33 cellular contexts compared by ENCODE assay signal in the genomic region with DNA sequence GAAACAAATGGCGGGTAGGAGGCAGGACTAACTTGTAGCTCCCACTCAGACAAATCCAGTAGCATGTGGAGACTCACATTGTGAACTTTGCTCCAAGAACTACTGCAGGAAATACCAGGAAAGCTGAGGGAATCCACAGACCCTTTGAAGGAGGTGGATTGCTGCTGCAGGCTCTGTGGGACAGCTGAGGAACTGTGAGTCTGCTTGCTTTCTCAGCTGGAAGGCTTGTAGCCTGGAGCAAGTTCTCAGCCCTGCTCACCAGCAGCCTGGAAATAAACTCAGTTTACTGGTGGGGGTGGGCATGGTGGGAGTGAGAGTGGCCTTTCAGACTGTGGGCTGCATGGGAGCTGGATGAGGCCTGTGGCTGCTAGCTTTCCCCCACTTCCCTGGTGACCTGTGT. TPM values are rescaled to one million over a fixed set of nuclear protein-coding genes. Genes with fewer than 3 reads are reported as not detected.
DNase-seq lines count a peak whose midpoint lies in the region; ATAC-seq and TF ChIP-seq lines count a peak whose summit lies in the region.
"Had no signal": no experiment of that assay in that cellular context is flagged by ENCODE, and none has a peak within 500 bp of the region (broad histone marks: within the 10 kb centered on the region; RNA-seq: fewer than 3 reads in every experiment).

No MANE protein-coding gene starts in this region.

- H4K5ac ChIP-seq in IMR-90 (ENCODE audit: low read depth, low read length) = no peak overlapping the region

- no peak overlapping the region for H2BK15ac ChIP-seq in IMR-90 (ENCODE audit: low read depth, low read length)
- no peak overlapping the region for H2BK15ac ChIP-seq in neuronal stem cell (ENCODE audit: low read length)

- H4K91ac ChIP-seq in IMR-90 (ENCODE audit: insufficient read depth, low read depth, low read length) (no peak overlapping the region), neuronal stem cell (ENCODE audit: low read depth, low read length, poor library complexity) (no peak overlapping the region)

- no peak overlapping the region for H2BK12ac ChIP-seq in neuronal stem cell (ENCODE audit: low read length)

- H3K9me3 ChIP-seq in IMR-90 (ENCODE audit: control insufficient read depth, insufficient read depth, low read length) (no peaks in the 10 kb centered on the region), neuronal stem cell (replicated peaks in 1 of 2; ENCODE audit: control insufficient read depth in 2 of 2, insufficient read depth in 1 of 2, low read depth in 1 of 2, low read length in 2 of 2) (no peaks in the 10 kb centered on the region), prostate gland (no peaks in the 10 kb centered on the region)
- H3K9me3 ChIP-seq: ascending aorta had no signal

- ATAC-seq in IMR-90 (ENCODE audit: low read depth) (no peak), GM19397 (IDR thresholded peaks at IDR 0.05; ENCODE audit: unreplicated experiment) (no peak)
- ATAC-seq: activated CD4-positive, CD25-positive, alpha-beta regulatory T cell treated with anti-CD3 and anti-CD28 coated beads, Interleukin-2, amount 50 U/mL, for 24 hours; activated CD8-positive, alpha-beta memory T cell treated with anti-CD3 and anti-CD28 coated beads, Interleukin-2, amount 10 ng/mL, durations not matched to agents 7 days and 5 days; HCT116; left lobe of liver; right cardiac atrium; Right ventricle myocardium inferior; SK-N-SH treated with all-trans-retinoic acid at 6 μM for 48 hours had no signal

- peak overlapping the region; percentile 11 for H2BK5ac ChIP-seq in IMR-90 (ENCODE audit: low read depth, low read length, poor library complexity, severe bottlenecking)
- no peak overlapping the region for H2BK5ac ChIP-seq in neuronal stem cell (ENCODE audit: low read length)

- H4K8ac ChIP-seq in IMR-90 (ENCODE audit: low read depth in 2 of 2, low read length in 2 of 2) (no peak overlapping the region), neuronal stem cell (ENCODE audit: low read depth, low read length) (no peak overlapping the region)

- H3K23ac ChIP-seq in IMR-90 (ENCODE audit: low read depth, low read length) (no peak overlapping the region), neuronal stem cell (ENCODE audit: low read depth, low read length, poor library complexity) (no peak overlapping the region)

- no peak overlapping the region for H2BK20ac ChIP-seq in IMR-90 (ENCODE audit: low read depth, low read length)

- H3K36me3 ChIP-seq in IMR-90 (ENCODE audit: control insufficient read depth, insufficient read depth, low read length) = no peaks in the 10 kb centered on the region
- no peaks in the 10 kb centered on the region for H3K36me3 ChIP-seq in neuronal stem cell (replicated peaks in 1 of 2; ENCODE audit: control insufficient read depth in 2 of 2, insufficient read depth in 2 of 2, low read length in 2 of 2)
- H3K36me3 ChIP-seq in prostate gland = no peaks in the 10 kb centered on the region
- H3K36me3 ChIP-seq: ascending aorta, tibial artery had no signal

- H3K56ac ChIP-seq in IMR-90 (ENCODE audit: extremely low read depth, insufficient read depth, low read length) = no peak overlapping the region

- no peak overlapping the region for H2AK9ac ChIP-seq in IMR-90 (replicated peaks; ENCODE audit: low read depth, low read length, poor library complexity)

- H3K9me1 ChIP-seq in IMR-90 (ENCODE audit: insufficient read depth, low read length) = no peaks in the 10 kb centered on the region

- intact Hi-C loops in IMR-90 (cut with micrococcal nuclease) (no loop called here), prostate gland (cut with DNase I) (no loop called here)

- H2BK120ac ChIP-seq in IMR-90 (ENCODE audit: low read depth, low read length) (no peak overlapping the region), neuronal stem cell (ENCODE audit: low read depth, low read length) (no peak overlapping the region)

- H3K4me1 ChIP-seq in IMR-90 (ENCODE audit: control insufficient read depth, insufficient read depth, low read length) = no peaks in the 10 kb centered on the region
- no peaks in the 10 kb centered on the region for H3K4me1 ChIP-seq in neuronal stem cell (ENCODE audit: control insufficient read depth in 2 of 2, insufficient read depth in 1 of 2, low read depth in 1 of 2, low read length in 2 of 2)
- no peaks in the 10 kb centered on the region for H3K4me1 ChIP-seq in prostate gland (replicated peaks)
- H3K4me1 ChIP-seq: ascending aorta, tibial artery had no signal

- H2AFZ ChIP-seq in IMR-90 (replicated peaks; ENCODE audit: low read length, poor library complexity) = no peak overlapping the region
- H2AFZ ChIP-seq in neuronal stem cell (ENCODE audit: low read length) = no peak overlapping the region
- H2AFZ ChIP-seq: hepatocyte, PC-9 had no signal

- no peaks in the 10 kb centered on the region for H4K20me1 ChIP-seq in IMR-90 (ENCODE audit: insufficient read depth, low read length)

- no peaks in the 10 kb centered on the region for H3K79me1 ChIP-seq in IMR-90 (ENCODE audit: low read depth in 1 of 2, low read length in 2 of 2)
- H3K79me1 ChIP-seq in neuronal stem cell (ENCODE audit: low read depth, low read length) = no peaks in the 10 kb centered on the region

- in situ Hi-C loops in IMR-90 (cut with MboI; ENCODE audit: low sequenced_read_pairs) = no loop called here

- POLR2A ChIA-PET in IMR-90 (lab: Charles Lee; ENCODE audit: unreplicated experiment) = no interaction called here

- H2AK5ac ChIP-seq in IMR-90 (ENCODE audit: low read depth, low read length) (no peak overlapping the region), neuronal stem cell (ENCODE audit: low read depth, low read length) (no peak overlapping the region)

- H3K9ac ChIP-seq in IMR-90 (ENCODE audit: low read depth, low read length) = no peak overlapping the region
- H3K9ac ChIP-seq in neuronal stem cell (ENCODE audit: low read depth, low read length, poor library complexity) = no peak overlapping the region

- H3K4me2 ChIP-seq in IMR-90 (ENCODE audit: low read depth, low read length) = no peak overlapping the region
- H3K4me2 ChIP-seq in neuronal stem cell (ENCODE audit: insufficient read depth, low read length, poor library complexity, severe bottlenecking) = no peak overlapping the region
- H3K4me2 ChIP-seq: hepatocyte, PC-9 had no signal

- BruUV-seq in IMR-90 (replicated peaks; lab: Mats Ljungman, UMichigan) = no TSS peak

- peak; percentile 54 for DNase-seq in IMR-90
- DNase-seq in choroid plexus epithelial cell (ENCODE audit: low read depth) = peak; percentile 67
- no peak for DNase-seq in neuronal stem cell (ENCODE audit: low spot score)
- no peak for DNase-seq in DMS53 (lab: John Stamatoyannopoulos, UW)
- no peak for DNase-seq in NCI-H146 (lab: John Stamatoyannopoulos, UW)
- DNase-seq in prostate gland (ENCODE audit: low spot score) = no peak
- DNase-seq: activated CD4-positive, alpha-beta T cell treated with anti-CD3 and anti-CD28 coated beads, Interleukin-2, amount 50 U/mL, for 4 hours; activated CD8-positive, alpha-beta memory T cell treated with anti-CD3 and anti-CD28 coated beads, Interleukin-2, amount 10 ng/mL, durations not matched to agents 7 days and 5 days; activated T-cell treated with anti-CD3 and anti-CD28 coated beads, Interleukin-2, amount 50 U/mL, for 48 hours; Calu3; CD4-positive, CD25-positive, alpha-beta regulatory T cell; MV-4-11; NCI-H1436 treated with DMSO at 0.1 percent for 48 hours; NCI-H2107; NCI-H345; NCI-H69; PC-9; right cardiac atrium; stimulated activated CD4-positive, alpha-beta T cell treated with anti-CD3 and anti-CD28 coated beads, Interleukin-4, amount 100 ng/mL, for 4 hours; tibial artery had no signal

- H3K27me3 ChIP-seq in IMR-90 (ENCODE audit: control insufficient read depth, insufficient read depth, low read length) (no peaks in the 10 kb centered on the region; the same call in 1 of the 2 replicates), neuronal stem cell (ENCODE audit: control insufficient read depth in 3 of 3, insufficient read depth in 3 of 3, low read depth in 1 of 3, low read length in 3 of 3) (no peaks in the 10 kb centered on the region), prostate gland (replicated peaks; ENCODE audit: insufficient read depth) (no peaks in the 10 kb centered on the region)
- H3K27me3 ChIP-seq: ascending aorta, hepatocyte, tibial artery had no signal

- H3K14ac ChIP-seq in IMR-90 (replicated peaks; ENCODE audit: low read depth, low read length) (no peak overlapping the region), neuronal stem cell (ENCODE audit: low read length) (no peak overlapping the region)

- no peak for TF ChIP-seq POLR2A in IMR-90 (IDR thresholded peaks at IDR 0.05; ENCODE audit: low read depth, low read length)
- no peak for TF ChIP-seq POLR2A in prostate gland (IDR thresholded peaks at IDR 0.05)

- H3K4me3 ChIP-seq in IMR-90 (ENCODE audit: insufficient read depth, low read depth, low read length) (no peak overlapping the region), choroid plexus epithelial cell (ENCODE audit: low read depth, low read length) (no peak overlapping the region), neuronal stem cell (ENCODE audit: low read length in 2 of 2) (no peak overlapping the region), prostate gland (no peak overlapping the region)
- H3K4me3 ChIP-seq: ascending aorta, hepatocyte, PC-9, tibial artery had no signal

- no peak for TF ChIP-seq RAD21 in IMR-90 (IDR thresholded peaks at IDR 0.05; ENCODE audit: low read length)

- H3K18ac ChIP-seq in IMR-90 (ENCODE audit: low read depth, low read length) = no peak overlapping the region
- peak overlapping the region; percentile 48 for H3K18ac ChIP-seq in neuronal stem cell (ENCODE audit: low read length)

- dilution Hi-C loops in IMR-90 (cut with HindIII; ENCODE audit: low sequenced_read_pairs, unreplicated experiment) = no loop called here

- WGBS in IMR-90 (ENCODE audit: extremely low coverage in 2 of 2, insufficient read length in 1 of 2), 2 experiments = no CpG with 5 or more reads among the region's 1 CpG
- no CpG with 5 or more reads among the region's 1 CpG for WGBS in neuronal stem cell (ENCODE audit: extremely low coverage in 2 of 2, insufficient read length in 2 of 2, insufficient replicate concordance in 1 of 2), 2 donors
- 53% methylated on average over 1 of the region's 1 CpG for WGBS in prostate gland

- no peak overlapping the region for H3K4ac ChIP-seq in IMR-90 (ENCODE audit: low read depth, low read length)
- H3K4ac ChIP-seq in neuronal stem cell (ENCODE audit: low read length) = no peak overlapping the region

- H3K27ac ChIP-seq in IMR-90 (ENCODE audit: insufficient read depth, low read length) (no peak overlapping the region), neuronal stem cell (replicated peaks; ENCODE audit: low read length) (no peak overlapping the region), prostate gland (no peak overlapping the region)
- H3K27ac ChIP-seq: ascending aorta, hepatocyte, HL-60, PC-9, tibial artery had no signal

- CTCF ChIA-PET in IMR-90 (lab: Yijun Ruan, JAX) = no interaction called here

- TF ChIP-seq CTCF in IMR-90 (conservative IDR thresholded peaks at IDR 0.05; ENCODE audit: low read depth, low read length) (no peak), choroid plexus epithelial cell (conservative IDR thresholded peaks at IDR 0.05; ENCODE audit: low read depth, low read length) (no peak), prostate gland (IDR thresholded peaks at IDR 0.05) (no peak)

RNA-seq across cellular contexts. Expression of a gene that starts 16.0 kb away (rescaled TPM):
- total RNA-seq in IMR-90 (2012; rRNA removed) (0.83 and 1.1 TPM in 2 replicates), prostate gland (under 1 TPM in 1 of 2 donors, not detected in 1; 0.32 TPM)
- 1.1 and 1.2 TPM in 2 replicates for polyA plus RNA-seq in IMR-90 (2012; rRNA removed)
- polyA plus RNA-seq in IMR-90 (2012; cell fraction: cytosol; rRNA removed) = 0.26 and 0.57 TPM in 2 replicates
- 0.24 and 0.44 TPM in 2 replicates for polyA plus RNA-seq in IMR-90 (2012; cell fraction: nucleus; rRNA removed; ENCODE audit: low replicate concordance)
- polyA plus RNA-seq in neuronal stem cell (2013, experiment 1 of 2) = not detected
- not detected for polyA plus RNA-seq in neuronal stem cell (2013, experiment 2 of 2)
- total RNA-seq: ascending aorta; Calu3; CD4-positive, CD25-positive, alpha-beta regulatory T cell; cerebellum; Daoy; endothelial cell of umbilical vein; hepatocyte; left lobe of liver; PC-9 had no signal
- polyA plus RNA-seq: CD4-positive, CD25-positive, alpha-beta regulatory T cell; hepatocyte; neural cell had no signal

Comparison
In these comparisons a context has a peak if more than half of its experiments do, and no peak if none do; other contexts are left out.
1. DNase-seq: peak in IMR-90 (single experiment) and choroid plexus epithelial cell (single experiment); none in neuronal stem cell (single experiment), DMS53 (single experiment), NCI-H146 (single experiment) and prostate gland (single experiment).